In genomic region chr7:41955475-41956243, GRCh38 we compare ENCODE assay signal across 8 cellular contexts.
DNase-seq lines count a peak whose midpoint lies in the region; ATAC-seq and TF ChIP-seq lines count a peak whose summit lies in the region.

No MANE protein-coding gene starts in this region.

- CTCF ChIA-PET in OCI-LY7 (lab: Charles Lee; ENCODE audit: unreplicated experiment), result interaction anchor here (1.1 kb wide), 1 partner anchor 15 kb away, joined by 3 read pairs; no protein-coding TSS in a partner anchor

- no TSS peak for BruUV-seq in OCI-LY7 (replicated peaks; lab: Mats Ljungman, UMichigan)

- no peaks in the 10 kb centered on the region for H3K36me3 Mint-ChIP-seq in HFFc6 (ENCODE audit: low read depth)
- no peaks in the 10 kb centered on the region for H3K36me3 Mint-ChIP-seq in progenitor cell of endocrine pancreas (ENCODE audit: insufficient read depth)
- no peaks in the 10 kb centered on the region for H3K36me3 Mint-ChIP-seq in CD14-positive monocyte

- peaks cover 31% of the 10 kb centered on the region for H3K4me1 Mint-ChIP-seq in HFFc6 (ENCODE audit: low read depth)
- no peaks in the 10 kb centered on the region for H3K4me1 Mint-ChIP-seq in progenitor cell of endocrine pancreas (ENCODE audit: low read depth)
- peaks cover 7% of the 10 kb centered on the region for H3K4me1 Mint-ChIP-seq in CD14-positive monocyte

- H3K79me2 ChIP-seq in OCI-LY7 (ENCODE audit: insufficient read depth, low read depth, low read length), result no peaks in the 10 kb centered on the region

- H3K36me3 ChIP-seq in OCI-LY7 (ENCODE audit: insufficient read depth, low read length), result no peaks in the 10 kb centered on the region

- ATAC-seq in Right ventricle myocardium superior (ENCODE audit: poor library complexity) (peak; percentile 99), HG02642 (IDR thresholded peaks at IDR 0.05; ENCODE audit: poor library complexity, unreplicated experiment) (no peak)

- H3K9me2 ChIP-seq in OCI-LY7 (ENCODE audit: insufficient read depth, low read length), result no peaks in the 10 kb centered on the region

- H3K4me3 ChIP-seq in WI38 (ENCODE audit: low read depth, low read length) (0 out of 2 replicates have a peak overlapping the region, but pooled peaks have one; percentile 9), OCI-LY7 (ENCODE audit: low read depth, low read length, poor library complexity, severe bottlenecking) (no peak overlapping the region)

- no peak overlapping the region for H2AFZ ChIP-seq in OCI-LY7 (ENCODE audit: low read length)

- no peak overlapping the region for H3K27ac ChIP-seq in OCI-LY7 (ENCODE audit: low read depth, low read length, poor library complexity, severe bottlenecking)

- TF ChIP-seq CTCF in HFFc6 (IDR thresholded peaks at IDR 0.05) (no peak), WI38 (IDR thresholded peaks at IDR 0.05; ENCODE audit: low read depth, low read length) (no peak), progenitor cell of endocrine pancreas (IDR thresholded peaks at IDR 0.05; ENCODE audit: unreplicated experiment) (no peak), CD14-positive monocyte (IDR thresholded peaks at IDR 0.05) (no peak), OCI-LY7 (conservative IDR thresholded peaks at IDR 0.05; ENCODE audit: low read length) (no peak)

- H4K20me1 ChIP-seq in OCI-LY7 (ENCODE audit: insufficient read depth, low read length), result no peaks in the 10 kb centered on the region

- peak overlapping the region; percentile 79 for H3K27ac Mint-ChIP-seq in HFFc6
- peak overlapping the region; percentile 43 for H3K27ac Mint-ChIP-seq in progenitor cell of endocrine pancreas
- H3K27ac Mint-ChIP-seq in CD14-positive monocyte, result no peak overlapping the region

- peak; percentile 97 for DNase-seq in HFFc6
- DNase-seq in Right ventricle myocardium superior, result peak; percentile 96
- DNase-seq in progenitor cell of endocrine pancreas (ENCODE audit: low spot score, unreplicated experiment), result no peak
- DNase-seq in stimulated activated CD4-positive, alpha-beta T cell treated with anti-CD3 and anti-CD28 coated beads, Interleukin-2, amount 100 ng/mL, for 24 hours, result no peak
- no peak for DNase-seq in CD14-positive monocyte (ENCODE audit: low spot score)
- no peak for DNase-seq in OCI-LY7 (ENCODE audit: low spot score)

- H3K4me1 ChIP-seq in OCI-LY7 (ENCODE audit: insufficient read depth, low read length, poor library complexity, severe bottlenecking), result no peaks in the 10 kb centered on the region

- intact Hi-C loops in Right ventricle myocardium superior (cut with DNase I), result no loop called here
- intact Hi-C loops in CD14-positive monocyte (cut with micrococcal nuclease), result no loop called here
- intact Hi-C loops in OCI-LY7 (cut with micrococcal nuclease; ENCODE audit: unreplicated experiment), result no loop called here

- H3K4me3 Mint-ChIP-seq in HFFc6 (peak overlapping the region; percentile 79), progenitor cell of endocrine pancreas (ENCODE audit: low read depth) (no peak overlapping the region), CD14-positive monocyte (no peak overlapping the region)

- no peak overlapping the region for H3K4me2 ChIP-seq in OCI-LY7 (ENCODE audit: low read length)

- H3K27me3 Mint-ChIP-seq in HFFc6 (ENCODE audit: insufficient read depth) (no peaks in the 10 kb centered on the region), progenitor cell of endocrine pancreas (peaks cover 43% of the 10 kb centered on the region), CD14-positive monocyte (ENCODE audit: low read depth in 3 of 3) (peaks cover 7 to 12% (median 10%) of the 10 kb centered on the region in 3 donors)

- H3K9me3 Mint-ChIP-seq in HFFc6 (no peaks in the 10 kb centered on the region), progenitor cell of endocrine pancreas (ENCODE audit: low read depth) (no peaks in the 10 kb centered on the region), CD14-positive monocyte (peaks cover 0 to 3% (median 0%) of the 10 kb centered on the region in 7 donors)

- H3K9me3 ChIP-seq in OCI-LY7 (ENCODE audit: low read length), result no peaks in the 10 kb centered on the region

- POLR2A ChIA-PET in OCI-LY7 (lab: Charles Lee), result no interaction called here

Comparison
In these comparisons a context has a peak if more than half of its experiments do, and no peak if none do; other contexts are left out.
1. DNase-seq: peak in HFFc6 (single experiment) and Right ventricle myocardium superior (single experiment); none in progenitor cell of endocrine pancreas (single experiment), stimulated activated CD4-positive, alpha-beta T cell treated with anti-CD3 and anti-CD28 coated beads, Interleukin-2, amount 100 ng/mL, for 24 hours (0 of 2), CD14-positive monocyte (single experiment) and OCI-LY7 (single experiment).
2. H3K27ac Mint-ChIP-seq: peak in HFFc6 (single experiment) and progenitor cell of endocrine pancreas (single experiment); none in CD14-positive monocyte (0 of 7).